ENCODE assay signal across 1 cellular context in genomic region chr10:97571622-97572021, GRCh38.
TF ChIP-seq lines count a peak whose summit lies in the region.

No MANE protein-coding gene starts in this region.

TF ChIP-seq in HepG2, 621 proteins besides CTCF, POLR2A, EP300 and RAD21:
- TF ChIP-seq HMG20B (CRISPR knock-in tag; conservative IDR thresholded peaks at IDR 0.05) (no peak), AHDC1 (CRISPR knock-in tag; IDR thresholded peaks at IDR 0.05; ENCODE audit: borderline replicate concordance) (no peak), ZNF691 (CRISPR knock-in tag; IDR thresholded peaks at IDR 0.05; ENCODE audit: borderline replicate concordance, low read depth) (no peak), ZFP36L1 (CRISPR knock-in tag; IDR thresholded peaks at IDR 0.05) (no peak), BHLHE40 (IDR thresholded peaks at IDR 0.05; ENCODE audit: low read length) (no peak), SNAI1 (CRISPR knock-in tag; IDR thresholded peaks at IDR 0.05; ENCODE audit: borderline replicate concordance) (no peak), NR2C2 (CRISPR knock-in tag; IDR thresholded peaks at IDR 0.05; ENCODE audit: borderline replicate concordance) (no peak), TEAD3 (CRISPR knock-in tag; optimal IDR thresholded peaks at IDR 0.05; ENCODE audit: borderline replicate concordance) (no peak), KLF12 (CRISPR knock-in tag; IDR thresholded peaks at IDR 0.05; ENCODE audit: borderline replicate concordance) (no peak), SOX5 (CRISPR knock-in tag; IDR thresholded peaks at IDR 0.05; ENCODE audit: borderline replicate concordance) (no peak), ZNF138 (CRISPR knock-in tag; IDR thresholded peaks at IDR 0.05; ENCODE audit: low read depth) (no peak), CENPX (CRISPR knock-in tag; IDR thresholded peaks at IDR 0.05) (no peak), ZNF383 (CRISPR knock-in tag; IDR thresholded peaks at IDR 0.05; ENCODE audit: borderline replicate concordance) (no peak), TRAFD1 (CRISPR knock-in tag; IDR thresholded peaks at IDR 0.05; ENCODE audit: borderline replicate concordance) (no peak), STAG1 (CRISPR knock-in tag; IDR thresholded peaks at IDR 0.05) (no peak), ZBTB20 (CRISPR knock-in tag; IDR thresholded peaks at IDR 0.05; ENCODE audit: borderline replicate concordance, low read depth) (no peak), THAP8 (CRISPR knock-in tag; IDR thresholded peaks at IDR 0.05; ENCODE audit: borderline replicate concordance) (no peak), ZNF674 (CRISPR knock-in tag; IDR thresholded peaks at IDR 0.05; ENCODE audit: low read depth) (no peak), ZNF891 (CRISPR knock-in tag; IDR thresholded peaks at IDR 0.05) (no peak), ZNF180 (CRISPR knock-in tag; IDR thresholded peaks at IDR 0.05; ENCODE audit: borderline replicate concordance, low read depth) (no peak)
TF ChIP-seq in HepG2: peak in this region for 0.
